ENCODE assay signal across 8 cellular contexts in genomic region chr5:177403826-177404640, GRCh38. TPM values are rescaled to one million over a fixed set of nuclear protein-coding genes. Genes with fewer than 3 reads are reported as not detected.
DNase-seq lines count a peak whose midpoint lies in the region; ATAC-seq and TF ChIP-seq lines count a peak whose summit lies in the region.

No MANE protein-coding gene starts in this region.

- no CpG with 5 or more reads among the region's 89 CpGs for WGBS in gastroesophageal sphincter (ENCODE audit: low coverage in 1 of 2), 2 donors

- H3K9me3 ChIP-seq in gastroesophageal sphincter: no peaks in the 10 kb centered on the region
- no peaks in the 10 kb centered on the region for H3K9me3 ChIP-seq in thoracic aorta

- peak; percentile 68 for ATAC-seq in GM21576 (IDR thresholded peaks at IDR 0.05; ENCODE audit: unreplicated experiment)
- peak; percentile 92 for ATAC-seq in gastroesophageal sphincter
- peak; percentile 53 for ATAC-seq in thoracic aorta (ENCODE audit: insufficient number of reproducible peaks, low FRiP score, low read depth)

- peak in 3 of 4 experiments; percentile 86 to 91 (median 86) for TF ChIP-seq CTCF in gastroesophageal sphincter (IDR thresholded peaks at IDR 0.05)
- TF ChIP-seq CTCF in thoracic aorta (IDR thresholded peaks at IDR 0.05): peak; percentile 67

- H3K36me3 ChIP-seq in gastroesophageal sphincter (no peaks in the 10 kb centered on the region), thoracic aorta (no peaks in the 10 kb centered on the region)

- H3K4me3 ChIP-seq in gastroesophageal sphincter (peak overlapping the region; percentile 27 to 60), thoracic aorta (peak overlapping the region; percentile 81)

- TF ChIP-seq RAD21 in Ishikawa (IDR thresholded peaks at IDR 0.05; ENCODE audit: low read depth): peak; percentile 78

- DNase-seq in ELF-1 (ENCODE audit: low read depth, low spot score): peak; percentile 65
- DNase-seq in SHP77 (lab: John Stamatoyannopoulos, UW): peak; percentile 56 to 78
- DNase-seq in activated gamma-delta T cell treated with Interleukin-2 at 50 U/mL for 16 hours: peak; percentile 84
- DNase-seq in occipital lobe (lab: John Stamatoyannopoulos, UW): peak; percentile 54
- DNase-seq in thoracic aorta (ENCODE audit: low spot score): peak; percentile 52

- H3K27ac ChIP-seq in gastroesophageal sphincter (peak overlapping the region in 1 of 4 donors; percentile 55), thoracic aorta (peak overlapping the region in 1 of 2 donors; percentile 4)

- TF ChIP-seq EP300 in Ishikawa (IDR thresholded peaks at IDR 0.05; ENCODE audit: borderline replicate concordance) (peak; percentile 48; the same call in 1 of the 2 replicates), gastroesophageal sphincter (IDR thresholded peaks at IDR 0.05) (no peak)

- peaks cover 0 to 43% (median 36%) of the 10 kb centered on the region in 3 donors for H3K4me1 ChIP-seq in gastroesophageal sphincter
- H3K4me1 ChIP-seq in thoracic aorta (ENCODE audit: control insufficient read depth in 1 of 2, low read depth in 2 of 2): peaks cover 17 to 38% of the 10 kb centered on the region in 2 donors

- peak in 1 of 2 donors; percentile 10 for TF ChIP-seq POLR2A in gastroesophageal sphincter (IDR thresholded peaks at IDR 0.05)

- H3K27me3 ChIP-seq in gastroesophageal sphincter (peaks cover 78% of the 10 kb centered on the region), thoracic aorta (replicated peaks; ENCODE audit: insufficient read depth) (peaks cover 32% of the 10 kb centered on the region)

TF ChIP-seq in Ishikawa, 13 proteins besides CTCF, POLR2A, EP300 and RAD21:
- TF ChIP-seq TCF12 (IDR thresholded peaks at IDR 0.05; ENCODE audit: low read depth) (peak; percentile 45; the same call in 1 of the 2 replicates), TEAD4 (IDR thresholded peaks at IDR 0.05) (no peak; the same call in 1 of the 2 replicates), YY1 (IDR thresholded peaks at IDR 0.05; ENCODE audit: low read depth) (peak; percentile 64; the same call in 1 of the 2 replicates), ZBTB7A (IDR thresholded peaks at IDR 0.05; ENCODE audit: low read depth) (peak; percentile 15), MAX (IDR thresholded peaks at IDR 0.05) (peak; percentile 80), USF1 (IDR thresholded peaks at IDR 0.05) (peak; percentile 1; the same call in 1 of the 2 replicates), CREB1 (IDR thresholded peaks at IDR 0.05; ENCODE audit: low read depth) (no peak), NFIC (IDR thresholded peaks at IDR 0.05) (peak; percentile 95), TAF1 (IDR thresholded peaks at IDR 0.05; ENCODE audit: low read depth) (peak; percentile 55; the same call in 1 of the 2 replicates)

RNA-seq across cellular contexts. Expression of gene PFN3, which starts 3.6 kb away (rescaled TPM):
- total RNA-seq in gastroesophageal sphincter (not detected), occipital lobe (not detected), thoracic aorta (not detected)

RNA-seq across cellular contexts. Expression of gene F12, which starts 5.3 kb away (rescaled TPM):
- total RNA-seq in gastroesophageal sphincter (under 1 TPM in 2 of 4 donors, not detected in 2; 0.27 to 0.89 TPM), occipital lobe (3.9 TPM), thoracic aorta (not detected)

RNA-seq across cellular contexts. Expression of gene SLC34A1, which starts 19.8 kb away (rescaled TPM):
- total RNA-seq in gastroesophageal sphincter: under 1 TPM in 1 of 4 donors, not detected in 3; 0.12 TPM
- not detected for total RNA-seq in occipital lobe
- not detected for total RNA-seq in thoracic aorta

RNA-seq across cellular contexts. Expression of gene GRK6, which starts 22.4 kb away (rescaled TPM):
- total RNA-seq in gastroesophageal sphincter (10 to 100 TPM; 20.7 to 42.3 (median 31.5) TPM), occipital lobe (14.0 TPM), thoracic aorta (10 to 100 TPM; 27.3 to 33.3 TPM)

RNA-seq across cellular contexts. Expression of gene PRR7, which starts 42.6 kb away (rescaled TPM):
- total RNA-seq in gastroesophageal sphincter: 1 to 10 TPM in 3 of 4 donors, not detected in 1; 1.6 to 2.7 (median 2.2) TPM
- total RNA-seq in occipital lobe: 11.7 TPM
- 10 to 100 TPM in 1 of 2 donors, 1 to 10 TPM in 1; 4.1 to 11.0 TPM for total RNA-seq in thoracic aorta
